1 cellular context compared by ENCODE assay signal in genomic region chr11:72832301-72833082, GRCh38.
TF ChIP-seq lines count a peak whose summit lies in the region.

No MANE protein-coding gene starts in this region.

TF ChIP-seq in H1, 55 proteins besides CTCF, POLR2A, EP300 and RAD21 (continued from another document):
- TF ChIP-seq USF2 (IDR thresholded peaks at IDR 0.05; ENCODE audit: low read length) (no peak), MAX (IDR thresholded peaks at IDR 0.05) (peak; percentile 35; the same call in 1 of the 2 replicates)
